ENCODE assay signal across 8 cellular contexts in genomic region chr19:55643733-55644116, GRCh38. TPM values are rescaled to one million over a fixed set of nuclear protein-coding genes. Genes with fewer than 3 reads are reported as not detected.
DNase-seq lines count a peak whose midpoint lies in the region; ATAC-seq, FAIRE-seq and TF ChIP-seq lines count a peak whose summit lies in the region.

No MANE protein-coding gene starts in this region.

- H2AFZ ChIP-seq in HepG2 (ENCODE audit: low read length), result no peak overlapping the region

- peaks cover 41% of the 10 kb centered on the region for H3K79me2 ChIP-seq in HepG2 (ENCODE audit: insufficient read depth, low read length)

- H3K4me3 Mint-ChIP-seq in activated T-cell treated with anti-CD3 and anti-CD28 coated beads, Interleukin-2, amount 50 U/mL, for 72 hours, result peak overlapping the region; percentile 89 to 96

- H3K36me3 ChIP-seq in ascending aorta (peaks cover 3 to 10% of the 10 kb centered on the region in 2 donors), HepG2 (replicated peaks in 1 of 2; ENCODE audit: control insufficient read depth in 1 of 2, insufficient read depth in 2 of 2, low read length in 2 of 2) (peaks cover 0 to 10% of the 10 kb centered on the region in 2 experiments; a peak in 2 of 5 replicates), tibial artery (peaks cover 0 to 15% (median 10%) of the 10 kb centered on the region in 3 donors)

- H3K4me3 ChIP-seq in ascending aorta (peak overlapping the region; percentile 66 to 82), HepG2 (replicated peaks in 1 of 3; ENCODE audit: insufficient read depth in 1 of 3, low read depth in 2 of 3, low read length in 3 of 3) (peak overlapping the region; percentile 92 to 96 (median 92)), tibial artery (peak overlapping the region; percentile 86 to 92)

- no peak for TF ChIP-seq RAD21 in HepG2 (CRISPR knock-in tag; IDR thresholded peaks at IDR 0.05)

- H3K4me1 ChIP-seq in ascending aorta (peaks cover 20 to 22% of the 10 kb centered on the region in 2 donors), HepG2 (ENCODE audit: insufficient read depth, low read length) (peaks cover 60% of the 10 kb centered on the region), tibial artery (peaks cover 0 to 78% (median 55%) of the 10 kb centered on the region in 4 donors)

- no peak for TF ChIP-seq CTCF in ascending aorta (IDR thresholded peaks at IDR 0.05)
- no peak for TF ChIP-seq CTCF in HepG2 (CRISPR knock-in tag; IDR thresholded peaks at IDR 0.05)
- TF ChIP-seq CTCF in tibial artery (IDR thresholded peaks at IDR 0.05), result no peak

- no peaks in the 10 kb centered on the region for H4K20me1 ChIP-seq in HepG2 (ENCODE audit: insufficient read depth, low read length)

- no peak for DNase-seq in activated T-cell treated with anti-CD3 and anti-CD28 coated beads, Interleukin-2, amount 50 U/mL, for 72 hours
- no peak for DNase-seq in activated T-cell treated with anti-CD3 and anti-CD28 coated beads, Interleukin-2, amount 50 U/mL, for 48 hours
- DNase-seq in ascending aorta (ENCODE audit: low spot score in 2 of 2) (no peak), HepG2 (ENCODE audit: low spot score) (no peak), tibial artery (no peak)

- peaks cover 69% of the 10 kb centered on the region for H3K4me1 Mint-ChIP-seq in activated T-cell treated with anti-CD3 and anti-CD28 coated beads, Interleukin-2, amount 50 U/mL, for 72 hours (ENCODE audit: low read depth)

- ATAC-seq in activated T-cell treated with anti-CD3 and anti-CD28 coated beads, Interleukin-2, amount 50 U/mL, for 72 hours (replicated peaks in 1 of 2), result no peak
- ATAC-seq in HepG2, result peak; percentile 1
- ATAC-seq in HG02623 (IDR thresholded peaks at IDR 0.05; ENCODE audit: unreplicated experiment), result no peak
- no peak for ATAC-seq in HG03280 (IDR thresholded peaks at IDR 0.05; ENCODE audit: unreplicated experiment)
- ATAC-seq in GM18868 (IDR thresholded peaks at IDR 0.05; ENCODE audit: unreplicated experiment), result no peak

- H3K9me3 ChIP-seq in ascending aorta (no peaks in the 10 kb centered on the region), HepG2 (ENCODE audit: low read length) (no peaks in the 10 kb centered on the region), tibial artery (no peaks in the 10 kb centered on the region)

- intact Hi-C loops in ascending aorta (cut with DNase I) (no loop called here), HepG2 (cut with micrococcal nuclease; ENCODE audit: unreplicated experiment) (no loop called here), tibial artery (cut with DNase I; ENCODE audit: low total_unique reads) (no loop called here)

- no peak for FAIRE-seq in HepG2 (lab: Jason Lieb, UNC)

- no peak for TF ChIP-seq POLR2A in HepG2 (IDR thresholded peaks at IDR 0.05; ENCODE audit: insufficient read depth in 1 of 2, low read depth in 2 of 2, low read length in 2 of 2)

- peaks cover 7 to 19% of the 10 kb centered on the region in 2 donors for H3K36me3 Mint-ChIP-seq in activated T-cell treated with anti-CD3 and anti-CD28 coated beads, Interleukin-2, amount 50 U/mL, for 72 hours (ENCODE audit: insufficient read depth in 2 of 2)

- peaks cover 0 to 2% of the 10 kb centered on the region in 2 donors for H3K9me3 Mint-ChIP-seq in activated T-cell treated with anti-CD3 and anti-CD28 coated beads, Interleukin-2, amount 50 U/mL, for 72 hours

- CTCF ChIA-PET in HepG2 (lab: Yijun Ruan, JAX; ENCODE audit: low intra/inter-chr PET ratio, low total read pairs), result interaction anchor here (1.7 kb wide), 1 partner anchor 12 kb away, joined by 4 read pairs; no protein-coding TSS in a partner anchor

- TF ChIP-seq EP300 in HepG2 (IDR thresholded peaks at IDR 0.05; ENCODE audit: low read depth in 2 of 2, low read length in 2 of 2), result no peak
- TF ChIP-seq EP300 in HepG2 (CRISPR knock-in tag; IDR thresholded peaks at IDR 0.05; ENCODE audit: borderline replicate concordance), result no peak

- peak overlapping the region; percentile 96 for H3K4me2 ChIP-seq in HepG2 (ENCODE audit: low read depth, low read length)

- peak overlapping the region; percentile 89 to 98 for H3K27ac ChIP-seq in ascending aorta
- peak overlapping the region; percentile 79 for H3K27ac ChIP-seq in HepG2 (ENCODE audit: extremely low read length, insufficient read depth, low read length)
- H3K27ac ChIP-seq in tibial artery, result peak overlapping the region; percentile 92 to 95

- peak overlapping the region; percentile 84 for H3K9ac ChIP-seq in HepG2 (ENCODE audit: insufficient read depth, low read depth, low read length)

- H3K27ac Mint-ChIP-seq in activated T-cell treated with anti-CD3 and anti-CD28 coated beads, Interleukin-2, amount 50 U/mL, for 72 hours, result peak overlapping the region; percentile 90

- H3K27me3 ChIP-seq in ascending aorta, result no peaks in the 10 kb centered on the region
- no peaks in the 10 kb centered on the region; a peak in 1 of 5 replicates for H3K27me3 ChIP-seq in HepG2 (ENCODE audit: control insufficient read depth in 1 of 2, insufficient read depth in 2 of 2, low read length in 2 of 2)
- no peaks in the 10 kb centered on the region for H3K27me3 ChIP-seq in tibial artery

- no TSS peak for BruUV-seq in HepG2 (replicated peaks; lab: Mats Ljungman, UMichigan)

- in situ Hi-C loops in HepG2 (cut with HindIII; ENCODE audit: extremely low pct_ligation_motif_present, low pct_unique_long_range_greater_than_20kb), result no loop called here

- H3K27me3 Mint-ChIP-seq in activated T-cell treated with anti-CD3 and anti-CD28 coated beads, Interleukin-2, amount 50 U/mL, for 72 hours (ENCODE audit: low read depth), result no peaks in the 10 kb centered on the region

- 3% methylated on average over 13 of the region's 29 CpGs for WGBS in HepG2 (ENCODE audit: low lambda C conversion rate)

- POLR2A ChIA-PET in HepG2 (lab: Yijun Ruan, JAX), result interaction anchor here (1.9 to 2.4 kb wide), 2 partner anchors 11 kb away, joined by 10 to 19 read pairs; partner anchors contain the start of gene U2AF2

RNA-seq across cellular contexts. Expression of gene ZNF581, which starts 0.3 kb away (rescaled TPM):
- total RNA-seq in activated T-cell treated with anti-CD3 and anti-CD28 coated beads, Interleukin-2, amount 50 U/mL, for 72 hours, result 10 to 100 TPM; 43.1 to 50.7 TPM
- total RNA-seq in ascending aorta (12.1 TPM), HepG2 (2016; rRNA removed; fragmentation: Illumina TruSeq; extraction: Trizol) (18.4 and 19.6 TPM in 2 replicates)
- total RNA-seq in HepG2 (2016; cell fraction: cytosol; rRNA removed; fragmentation: Illumina TruSeq; extraction: Trizol; ENCODE audit: low read depth), result 34.0 and 35.7 TPM in 2 replicates
- total RNA-seq in HepG2 (2016; cell fraction: insoluble cytoplasmic fraction; rRNA removed; fragmentation: Illumina TruSeq; extraction: Trizol), result 17.7 and 20.9 TPM in 2 replicates
- 38.4 and 42.1 TPM in 2 replicates for total RNA-seq in HepG2 (2016; cell fraction: membrane; rRNA removed; fragmentation: Illumina TruSeq; extraction: Trizol)
- 10.8 and 12.4 TPM in 2 replicates for total RNA-seq in HepG2 (2016; cell fraction: nucleus; rRNA removed; fragmentation: Illumina TruSeq; extraction: Trizol)
- 49.5 and 52.6 TPM in 2 replicates for polyA plus RNA-seq in HepG2 (2011; rRNA removed)
- polyA plus RNA-seq in HepG2 (2011; cell fraction: cytosol; rRNA removed), result 38.8 and 63.7 TPM in 2 replicates
- 31.7 and 33.0 TPM in 2 replicates for polyA plus RNA-seq in HepG2 (2011; cell fraction: nucleus; rRNA removed)
- 36.3 and 55.4 TPM in 2 replicates for polyA plus RNA-seq in HepG2 (2012)
- polyA plus RNA-seq in HepG2 (2016; cell fraction: cytosol; fragmentation: Illumina TruSeq; extraction: Trizol; ENCODE audit: low read depth), result 26.5 and 29.6 TPM in 2 replicates
- polyA plus RNA-seq in HepG2 (2016; cell fraction: insoluble cytoplasmic fraction; fragmentation: Illumina TruSeq; extraction: Trizol; ENCODE audit: low read depth), result 17.0 and 19.4 TPM in 2 replicates
- 31.3 and 37.7 TPM in 2 replicates for polyA plus RNA-seq in HepG2 (2016; cell fraction: membrane; fragmentation: Illumina TruSeq; extraction: Trizol; ENCODE audit: low read depth)
- polyA plus RNA-seq in HepG2 (2016; cell fraction: nucleus; fragmentation: Illumina TruSeq; extraction: Trizol; ENCODE audit: insufficient read depth, low read depth), result 21.8 and 23.7 TPM in 2 replicates
- 18.8 and 71.6 TPM in 2 replicates for polyA minus RNA-seq in HepG2 (2011; rRNA and poly(A)+ RNA removed; ENCODE audit: low replicate concordance)
- polyA minus RNA-seq in HepG2 (2011; cell fraction: cytosol; rRNA and poly(A)+ RNA removed), result 32.7 and 49.8 TPM in 2 replicates
- 8.4 and 9.6 TPM in 2 replicates for polyA minus RNA-seq in HepG2 (2011; cell fraction: nucleus; rRNA and poly(A)+ RNA removed)

RNA-seq across cellular contexts. Expression of gene ZNF580, which starts 2.9 kb away (rescaled TPM):
- 10 to 100 TPM; 46.1 to 47.8 TPM for total RNA-seq in activated T-cell treated with anti-CD3 and anti-CD28 coated beads, Interleukin-2, amount 50 U/mL, for 72 hours
- total RNA-seq in ascending aorta, result 163 TPM
- total RNA-seq in HepG2 (2016; rRNA removed; fragmentation: Illumina TruSeq; extraction: Trizol), result 3.0 and 4.4 TPM in 2 replicates
- total RNA-seq in HepG2 (2016; cell fraction: cytosol; rRNA removed; fragmentation: Illumina TruSeq; extraction: Trizol; ENCODE audit: low read depth), result 4.9 and 7.2 TPM in 2 replicates
- total RNA-seq in HepG2 (2016; cell fraction: insoluble cytoplasmic fraction; rRNA removed; fragmentation: Illumina TruSeq; extraction: Trizol), result 1.4 and 3.8 TPM in 2 replicates
- total RNA-seq in HepG2 (2016; cell fraction: membrane; rRNA removed; fragmentation: Illumina TruSeq; extraction: Trizol), result 6.2 and 8.6 TPM in 2 replicates
- 3.4 and 4.3 TPM in 2 replicates for total RNA-seq in HepG2 (2016; cell fraction: nucleus; rRNA removed; fragmentation: Illumina TruSeq; extraction: Trizol)
- 6.0 and 7.0 TPM in 2 replicates for polyA plus RNA-seq in HepG2 (2011; rRNA removed)
- 4.7 and 7.3 TPM in 2 replicates for polyA plus RNA-seq in HepG2 (2011; cell fraction: cytosol; rRNA removed)
- polyA plus RNA-seq in HepG2 (2011; cell fraction: nucleus; rRNA removed), result 27.6 and 35.1 TPM in 2 replicates
- polyA plus RNA-seq in HepG2 (2012), result 18.9 and 26.2 TPM in 2 replicates
- polyA plus RNA-seq in HepG2 (2016; cell fraction: cytosol; fragmentation: Illumina TruSeq; extraction: Trizol; ENCODE audit: low read depth), result 32.0 and 36.6 TPM in 2 replicates
- polyA plus RNA-seq in HepG2 (2016; cell fraction: insoluble cytoplasmic fraction; fragmentation: Illumina TruSeq; extraction: Trizol; ENCODE audit: low read depth), result 11.3 and 16.8 TPM in 2 replicates
- 30.4 and 35.3 TPM in 2 replicates for polyA plus RNA-seq in HepG2 (2016; cell fraction: membrane; fragmentation: Illumina TruSeq; extraction: Trizol; ENCODE audit: low read depth)
- polyA plus RNA-seq in HepG2 (2016; cell fraction: nucleus; fragmentation: Illumina TruSeq; extraction: Trizol; ENCODE audit: insufficient read depth, low read depth), result 20.0 and 25.7 TPM in 2 replicates
- 7.9 and 9.8 TPM in 2 replicates for polyA minus RNA-seq in HepG2 (2011; rRNA and poly(A)+ RNA removed; ENCODE audit: low replicate concordance)
- polyA minus RNA-seq in HepG2 (2011; cell fraction: cytosol; rRNA and poly(A)+ RNA removed), result 8.1 and 9.1 TPM in 2 replicates
- polyA minus RNA-seq in HepG2 (2011; cell fraction: nucleus; rRNA and poly(A)+ RNA removed), result 7.1 and 8.8 TPM in 2 replicates

RNA-seq across cellular contexts. Expression of gene CCDC106, which starts 4.3 kb away (rescaled TPM):
- 10 to 100 TPM; 13.8 to 21.7 TPM for total RNA-seq in activated T-cell treated with anti-CD3 and anti-CD28 coated beads, Interleukin-2, amount 50 U/mL, for 72 hours
- total RNA-seq in ascending aorta (27.6 TPM), HepG2 (2016; rRNA removed; fragmentation: Illumina TruSeq; extraction: Trizol) (7.0 and 8.8 TPM in 2 replicates)
- total RNA-seq in HepG2 (2016; cell fraction: cytosol; rRNA removed; fragmentation: Illumina TruSeq; extraction: Trizol; ENCODE audit: low read depth), result 10.8 and 12.3 TPM in 2 replicates
- 4.5 and 9.6 TPM in 2 replicates for total RNA-seq in HepG2 (2016; cell fraction: insoluble cytoplasmic fraction; rRNA removed; fragmentation: Illumina TruSeq; extraction: Trizol)
- total RNA-seq in HepG2 (2016; cell fraction: membrane; rRNA removed; fragmentation: Illumina TruSeq; extraction: Trizol), result 15.2 and 19.5 TPM in 2 replicates
- 4.3 and 4.4 TPM in 2 replicates for total RNA-seq in HepG2 (2016; cell fraction: nucleus; rRNA removed; fragmentation: Illumina TruSeq; extraction: Trizol)
- polyA plus RNA-seq in HepG2 (2011; rRNA removed), result 4.7 and 6.2 TPM in 2 replicates
- 3.2 and 6.1 TPM in 2 replicates for polyA plus RNA-seq in HepG2 (2011; cell fraction: cytosol; rRNA removed)
- polyA plus RNA-seq in HepG2 (2011; cell fraction: nucleus; rRNA removed), result 12.9 and 13.3 TPM in 2 replicates
- polyA plus RNA-seq in HepG2 (2012), result 4.6 and 4.9 TPM in 2 replicates
- polyA plus RNA-seq in HepG2 (2016; cell fraction: cytosol; fragmentation: Illumina TruSeq; extraction: Trizol; ENCODE audit: low read depth), result 17.8 and 22.3 TPM in 2 replicates
- 10.6 and 16.4 TPM in 2 replicates for polyA plus RNA-seq in HepG2 (2016; cell fraction: insoluble cytoplasmic fraction; fragmentation: Illumina TruSeq; extraction: Trizol; ENCODE audit: low read depth)
- 23.8 and 25.2 TPM in 2 replicates for polyA plus RNA-seq in HepG2 (2016; cell fraction: membrane; fragmentation: Illumina TruSeq; extraction: Trizol; ENCODE audit: low read depth)
- polyA plus RNA-seq in HepG2 (2016; cell fraction: nucleus; fragmentation: Illumina TruSeq; extraction: Trizol; ENCODE audit: insufficient read depth, low read depth), result 20.2 and 22.7 TPM in 2 replicates
- polyA minus RNA-seq in HepG2 (2011; rRNA and poly(A)+ RNA removed; ENCODE audit: low replicate concordance), result 4.4 and 6.2 TPM in 2 replicates
- 1.8 and 3.4 TPM in 2 replicates for polyA minus RNA-seq in HepG2 (2011; cell fraction: cytosol; rRNA and poly(A)+ RNA removed)
- polyA minus RNA-seq in HepG2 (2011; cell fraction: nucleus; rRNA and poly(A)+ RNA removed), result 2.2 and 3.9 TPM in 2 replicates

RNA-seq across cellular contexts. Expression of gene U2AF2, which starts 11.1 kb away (rescaled TPM):
- total RNA-seq in activated T-cell treated with anti-CD3 and anti-CD28 coated beads, Interleukin-2, amount 50 U/mL, for 72 hours, result 100 to 1,000 TPM; 128 to 137 TPM
- total RNA-seq in ascending aorta (221 TPM), HepG2 (2016; rRNA removed; fragmentation: Illumina TruSeq; extraction: Trizol) (124 and 127 TPM in 2 replicates)
- 22.0 and 23.9 TPM in 2 replicates for total RNA-seq in HepG2 (2016; cell fraction: cytosol; rRNA removed; fragmentation: Illumina TruSeq; extraction: Trizol; ENCODE audit: low read depth)
- 117 and 129 TPM in 2 replicates for total RNA-seq in HepG2 (2016; cell fraction: insoluble cytoplasmic fraction; rRNA removed; fragmentation: Illumina TruSeq; extraction: Trizol)
- total RNA-seq in HepG2 (2016; cell fraction: membrane; rRNA removed; fragmentation: Illumina TruSeq; extraction: Trizol), result 34.1 and 39.9 TPM in 2 replicates
- total RNA-seq in HepG2 (2016; cell fraction: nucleus; rRNA removed; fragmentation: Illumina TruSeq; extraction: Trizol), result 67.4 and 78.0 TPM in 2 replicates
- polyA plus RNA-seq in HepG2 (2011; rRNA removed), result 84.3 and 116 TPM in 2 replicates
- polyA plus RNA-seq in HepG2 (2011; cell fraction: cytosol; rRNA removed), result 64.9 and 87.3 TPM in 2 replicates
- 388 and 484 TPM in 2 replicates for polyA plus RNA-seq in HepG2 (2011; cell fraction: nucleus; rRNA removed)
- polyA plus RNA-seq in HepG2 (2012), result 86.8 and 111 TPM in 2 replicates
- polyA plus RNA-seq in HepG2 (2016; cell fraction: cytosol; fragmentation: Illumina TruSeq; extraction: Trizol; ENCODE audit: low read depth), result 10.3 TPM in 2 replicates
- polyA plus RNA-seq in HepG2 (2016; cell fraction: insoluble cytoplasmic fraction; fragmentation: Illumina TruSeq; extraction: Trizol; ENCODE audit: low read depth), result 146 and 162 TPM in 2 replicates
- 21.2 and 21.5 TPM in 2 replicates for polyA plus RNA-seq in HepG2 (2016; cell fraction: membrane; fragmentation: Illumina TruSeq; extraction: Trizol; ENCODE audit: low read depth)
- 178 and 182 TPM in 2 replicates for polyA plus RNA-seq in HepG2 (2016; cell fraction: nucleus; fragmentation: Illumina TruSeq; extraction: Trizol; ENCODE audit: insufficient read depth, low read depth)
- polyA minus RNA-seq in HepG2 (2011; rRNA and poly(A)+ RNA removed; ENCODE audit: low replicate concordance), result 124 and 144 TPM in 2 replicates
- 41.7 and 55.9 TPM in 2 replicates for polyA minus RNA-seq in HepG2 (2011; cell fraction: cytosol; rRNA and poly(A)+ RNA removed)
- polyA minus RNA-seq in HepG2 (2011; cell fraction: nucleus; rRNA and poly(A)+ RNA removed), result 60.4 and 76.0 TPM in 2 replicates

RNA-seq across cellular contexts. Expression of gene ZNF784, which starts 19.4 kb away (rescaled TPM):
- total RNA-seq in activated T-cell treated with anti-CD3 and anti-CD28 coated beads, Interleukin-2, amount 50 U/mL, for 72 hours, result 1 to 10 TPM; 4.3 to 6.9 TPM
- total RNA-seq in ascending aorta (14.7 TPM), HepG2 (2016; rRNA removed; fragmentation: Illumina TruSeq; extraction: Trizol) (4.0 and 4.2 TPM in 2 replicates)
- total RNA-seq in HepG2 (2016; cell fraction: cytosol; rRNA removed; fragmentation: Illumina TruSeq; extraction: Trizol; ENCODE audit: low read depth), result 1.1 and 1.3 TPM in 2 replicates
- total RNA-seq in HepG2 (2016; cell fraction: insoluble cytoplasmic fraction; rRNA removed; fragmentation: Illumina TruSeq; extraction: Trizol), result 3.2 and 4.6 TPM in 2 replicates
- total RNA-seq in HepG2 (2016; cell fraction: membrane; rRNA removed; fragmentation: Illumina TruSeq; extraction: Trizol), result 3.3 and 3.7 TPM in 2 replicates
- 1.9 and 2.1 TPM in 2 replicates for total RNA-seq in HepG2 (2016; cell fraction: nucleus; rRNA removed; fragmentation: Illumina TruSeq; extraction: Trizol)
- polyA plus RNA-seq in HepG2 (2011; rRNA removed), result 4.1 and 5.1 TPM in 2 replicates
- 2.9 and 3.0 TPM in 2 replicates for polyA plus RNA-seq in HepG2 (2011; cell fraction: cytosol; rRNA removed)
- 9.8 and 12.0 TPM in 2 replicates for polyA plus RNA-seq in HepG2 (2011; cell fraction: nucleus; rRNA removed)
- polyA plus RNA-seq in HepG2 (2012), result 4.6 and 5.3 TPM in 2 replicates
- polyA plus RNA-seq in HepG2 (2016; cell fraction: cytosol; fragmentation: Illumina TruSeq; extraction: Trizol; ENCODE audit: low read depth), result 1.1 and 1.2 TPM in 2 replicates
- 4.7 and 4.8 TPM in 2 replicates for polyA plus RNA-seq in HepG2 (2016; cell fraction: insoluble cytoplasmic fraction; fragmentation: Illumina TruSeq; extraction: Trizol; ENCODE audit: low read depth)
- polyA plus RNA-seq in HepG2 (2016; cell fraction: membrane; fragmentation: Illumina TruSeq; extraction: Trizol; ENCODE audit: low read depth), result 1.6 and 1.9 TPM in 2 replicates
- polyA plus RNA-seq in HepG2 (2016; cell fraction: nucleus; fragmentation: Illumina TruSeq; extraction: Trizol; ENCODE audit: insufficient read depth, low read depth), result 4.1 and 5.8 TPM in 2 replicates
- polyA minus RNA-seq in HepG2 (2011; rRNA and poly(A)+ RNA removed; ENCODE audit: low replicate concordance), result 2.9 and 8.2 TPM in 2 replicates
- 1.7 and 2.9 TPM in 2 replicates for polyA minus RNA-seq in HepG2 (2011; cell fraction: cytosol; rRNA and poly(A)+ RNA removed)
- 4.8 and 5.4 TPM in 2 replicates for polyA minus RNA-seq in HepG2 (2011; cell fraction: nucleus; rRNA and poly(A)+ RNA removed)
